Comparison of ENCODE assay signal across 11 cellular contexts in genomic region chr3:149655826-149656599, GRCh38. TPM values are rescaled to one million over a fixed set of nuclear protein-coding genes. Genes with fewer than 3 reads are reported as not detected.
A peak's percentile ranks its signal among the peaks of the same experiment; 100 is the strongest.
DNase-seq lines count a peak whose midpoint lies in the region; ATAC-seq, FAIRE-seq and TF ChIP-seq lines count a peak whose summit lies in the region.
"Had no signal": no experiment of that assay in that cellular context is flagged by ENCODE, and none has a peak within 500 bp of the region (broad histone marks: within the 10 kb centered on the region; RNA-seq: fewer than 3 reads in every experiment).

No MANE protein-coding gene starts in this region.

- H3K27ac Mint-ChIP-seq in activated CD8-positive, alpha-beta T cell treated with anti-CD3 and anti-CD28 coated beads, Interleukin-2, amount 10 ng/mL, durations not matched to agents 7 days and 5 days = no peak overlapping the region

- H3K9me3 ChIP-seq in HAP-1 (no peaks in the 10 kb centered on the region), keratinocyte (ENCODE audit: control insufficient read depth, low read depth, low read length) (no peaks in the 10 kb centered on the region)

- CTCF ChIA-PET in activated CD8-positive, alpha-beta T cell treated with anti-CD3 and anti-CD28 coated beads, Interleukin-2, amount 10 ng/mL, durations not matched to agents 7 days and 5 days (lab: Charles Lee) = no interaction called here

- no peak for ATAC-seq in activated CD8-positive, alpha-beta T cell treated with anti-CD3 and anti-CD28 coated beads, Interleukin-2, amount 10 ng/mL, durations not matched to agents 7 days and 5 days

- H2AFZ ChIP-seq in keratinocyte (ENCODE audit: control insufficient read depth, low read length) = no peak overlapping the region

- peaks cover 55% of the 10 kb centered on the region for H3K79me2 ChIP-seq in keratinocyte (ENCODE audit: control insufficient read depth, insufficient read depth, low read length)

- no peaks in the 10 kb centered on the region for H3K9me3 Mint-ChIP-seq in activated CD8-positive, alpha-beta T cell treated with anti-CD3 and anti-CD28 coated beads, Interleukin-2, amount 10 ng/mL, durations not matched to agents 7 days and 5 days (ENCODE audit: insufficient read depth)

- dilution Hi-C loops in keratinocyte (cut with MboI; ENCODE audit: extremely low pct_ligation_motif_present, low sequenced_read_pairs) = no loop called here

- H3K4me3 ChIP-seq in HAP-1 = peak overlapping the region; percentile 67
- H3K4me3 ChIP-seq in astrocyte of the spinal cord (ENCODE audit: low read depth, low read length) = peak overlapping the region; percentile 66
- peak overlapping the region; percentile 63 to 88 (median 83) for H3K4me3 ChIP-seq in keratinocyte (ENCODE audit: control insufficient read depth in 2 of 3, extremely low read depth in 1 of 3, insufficient read depth in 2 of 3, low read depth in 1 of 3, low read length in 3 of 3)
- peak overlapping the region; percentile 41 to 67 (median 58) for H3K4me3 ChIP-seq in skin epidermis

- no peak overlapping the region for H3K4me3 Mint-ChIP-seq in activated CD8-positive, alpha-beta T cell treated with anti-CD3 and anti-CD28 coated beads, Interleukin-2, amount 10 ng/mL, durations not matched to agents 7 days and 5 days

- no peaks in the 10 kb centered on the region for H3K36me3 Mint-ChIP-seq in activated CD8-positive, alpha-beta T cell treated with anti-CD3 and anti-CD28 coated beads, Interleukin-2, amount 10 ng/mL, durations not matched to agents 7 days and 5 days (ENCODE audit: low read depth)

- peaks cover 53% of the 10 kb centered on the region for H3K4me1 ChIP-seq in HAP-1
- H3K4me1 ChIP-seq in keratinocyte (ENCODE audit: control insufficient read depth, extremely low read depth, insufficient read depth, low read length) = peaks cover 41% of the 10 kb centered on the region

- POLR2A ChIA-PET in activated CD8-positive, alpha-beta T cell treated with anti-CD3 and anti-CD28 coated beads, Interleukin-2, amount 10 ng/mL, durations not matched to agents 7 days and 5 days (lab: Charles Lee) = no interaction called here

- peak overlapping the region; percentile 92 for H3K9ac ChIP-seq in keratinocyte (ENCODE audit: control insufficient read depth, extremely low read depth, insufficient read depth, low read length)

- peaks cover 52% of the 10 kb centered on the region for H3K27me3 Mint-ChIP-seq in activated CD8-positive, alpha-beta T cell treated with anti-CD3 and anti-CD28 coated beads, Interleukin-2, amount 10 ng/mL, durations not matched to agents 7 days and 5 days (ENCODE audit: low read depth)

- H3K36me3 ChIP-seq in HAP-1 (replicated peaks) (peaks cover 33% of the 10 kb centered on the region), keratinocyte (ENCODE audit: control insufficient read depth in 2 of 2, extremely low read depth in 1 of 2, insufficient read depth in 2 of 2, low read length in 2 of 2) (peaks cover 0 to 9% of the 10 kb centered on the region in 2 experiments)

- DNase-seq in HAP-1 (ENCODE audit: low spot score in 2 of 2) (no peak), astrocyte of the spinal cord (ENCODE audit: low read depth, low spot score) (no peak), keratinocyte (ENCODE audit: low read depth, low spot score) (no peak), NCI-H146 (lab: John Stamatoyannopoulos, UW) (no peak), hypothalamus (lab: John Stamatoyannopoulos, UW) (no peak)
- DNase-seq in stimulated activated CD4-positive, alpha-beta T cell treated with anti-CD3 and anti-CD28 coated beads, Interleukin-2, amount 100 ng/mL, for 24 hours = no peak
- no peak for DNase-seq in activated CD8-positive, alpha-beta T cell treated with anti-CD3 and anti-CD28 coated beads, Interleukin-2, amount 10 ng/mL, durations not matched to agents 7 days and 5 days
- DNase-seq: KBM-7; stimulated activated naive CD4-positive, alpha-beta T cell treated with Interleukin-2 at 50 U/mL for 16 hours had no signal

- H3K27me3 ChIP-seq in HAP-1 (ENCODE audit: low read depth) (no peaks in the 10 kb centered on the region), keratinocyte (ENCODE audit: control insufficient read depth, extremely low read depth, insufficient read depth, low read length) (no peaks in the 10 kb centered on the region)

- no peak for FAIRE-seq in keratinocyte (lab: Jason Lieb, UNC)
- FAIRE-seq: TTC549 had no signal

- in situ Hi-C loops in HAP-1 (cut with MboI; ENCODE audit: low sequenced_read_pairs) = no loop called here
- in situ Hi-C loops in astrocyte of the spinal cord (cut with HindIII; ENCODE audit: low sequenced_read_pairs) = no loop called here

- TF ChIP-seq CTCF in astrocyte of the spinal cord (IDR thresholded peaks at IDR 0.05; ENCODE audit: low read depth, low read length) (no peak), keratinocyte (optimal IDR thresholded peaks at IDR 0.05 in 1 of 3, IDR thresholded peaks at IDR 0.05 in 1 of 3, conservative IDR thresholded peaks at IDR 0.05 in 1 of 3; ENCODE audit: extremely low read depth in 1 of 3, insufficient read depth in 2 of 3, low read length in 3 of 3) (no peak)

- H4K20me1 ChIP-seq in keratinocyte (ENCODE audit: control insufficient read depth, extremely low read depth, insufficient read depth, low read length) = no peaks in the 10 kb centered on the region

- no peaks in the 10 kb centered on the region for H3K9me1 ChIP-seq in keratinocyte (ENCODE audit: control insufficient read depth, extremely low read depth, insufficient read depth, low read length)

- H3K27ac ChIP-seq in keratinocyte (ENCODE audit: control insufficient read depth, insufficient read depth, low read length) (peak overlapping the region; percentile 88), skin epidermis (peak overlapping the region in 19 of 21 experiments; percentile 1 to 97 (median 93))

- H3K4me2 ChIP-seq in keratinocyte (ENCODE audit: control insufficient read depth, extremely low read depth, insufficient read depth, low read depth, low read length) = peak overlapping the region; percentile 97

- peaks cover 13% of the 10 kb centered on the region for H3K4me1 Mint-ChIP-seq in activated CD8-positive, alpha-beta T cell treated with anti-CD3 and anti-CD28 coated beads, Interleukin-2, amount 10 ng/mL, durations not matched to agents 7 days and 5 days (ENCODE audit: low read depth)

RNA-seq across cellular contexts. Expression of gene WWTR1, which starts 1.8 kb away (rescaled TPM):
- 31.9 to 93.4 TPM (median 77.3 TPM) in 3 replicates for polyA plus RNA-seq in keratinocyte
- 13.9 TPM for polyA plus RNA-seq in keratinocyte (2011; ENCODE audit: low read depth)
- polyA plus RNA-seq in keratinocyte (2011; cell fraction: cytosol; rRNA removed) = 48.1 and 73.9 TPM in 2 replicates
- polyA plus RNA-seq in keratinocyte (2011; cell fraction: nucleus; rRNA removed) = 68.1 and 79.7 TPM in 2 replicates
- 22.1 and 51.6 TPM in 2 replicates for polyA plus RNA-seq in keratinocyte (2012; ENCODE audit: low replicate concordance)
- polyA minus RNA-seq in keratinocyte = 60.8 to 125 TPM (median 104 TPM) in 3 replicates
- 55.6 TPM for polyA minus RNA-seq in keratinocyte (2011; cell fraction: cytosol; rRNA and poly(A)+ RNA removed)
- 32.2 and 71.4 TPM in 2 replicates for polyA minus RNA-seq in keratinocyte (2011; cell fraction: nucleus; rRNA and poly(A)+ RNA removed)
- total RNA-seq in activated CD8-positive, alpha-beta T cell treated with anti-CD3 and anti-CD28 coated beads, Interleukin-2, amount 10 ng/mL, durations not matched to agents 7 days and 5 days = under 1 TPM; 0.31 to 0.53 TPM
